Comparison of ENCODE assay signal across 8 cellular contexts in the genomic region with DNA sequence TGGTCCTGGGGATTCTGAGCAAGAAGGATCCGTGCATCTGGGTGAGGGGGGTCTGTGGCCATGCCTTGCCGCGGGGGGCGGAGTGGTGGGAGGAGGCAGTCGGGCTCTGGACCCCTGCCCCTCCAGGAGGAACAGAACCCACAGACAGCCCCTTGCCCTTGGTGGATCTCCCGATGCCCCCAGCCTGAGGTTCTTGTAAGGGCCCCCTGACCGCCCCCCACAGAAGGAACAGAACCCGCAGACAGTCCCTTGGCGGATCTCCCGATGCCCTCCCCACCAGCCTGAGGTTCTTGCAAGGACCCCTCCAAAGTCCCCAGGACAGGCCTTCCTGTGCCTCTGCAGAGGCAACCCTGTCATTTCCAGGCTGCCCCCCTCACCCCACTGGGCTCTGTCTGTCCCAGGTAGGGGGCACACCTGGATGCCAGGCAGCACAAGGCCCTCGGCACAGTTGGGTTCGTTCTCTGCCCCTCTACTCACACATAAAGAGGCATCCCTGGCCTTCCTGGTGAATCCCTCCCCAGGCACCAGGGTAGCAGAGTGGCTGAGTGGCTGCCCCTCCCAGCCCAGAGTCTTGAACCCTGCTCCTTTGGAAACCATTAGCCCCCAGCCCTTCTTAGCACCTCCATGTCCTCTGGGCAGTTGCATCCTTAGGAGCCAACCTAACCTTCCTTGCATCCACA. TPM values are rescaled to one million over a fixed set of nuclear protein-coding genes. Genes with fewer than 3 reads are reported as not detected.
DNase-seq lines count a peak whose midpoint lies in the region; ATAC-seq and TF ChIP-seq lines count a peak whose summit lies in the region.

No MANE protein-coding gene starts in this region.

- no peak overlapping the region for H2AFZ ChIP-seq in neuronal stem cell (ENCODE audit: low read length)

- no CpG with 5 or more reads among the region's 12 CpGs for WGBS in neuronal stem cell (ENCODE audit: extremely low coverage in 2 of 2, insufficient read length in 2 of 2, insufficient replicate concordance in 1 of 2), 2 donors

- H3K4me2 ChIP-seq in BLaER1: peak overlapping the region; percentile 100
- no peak overlapping the region for H3K4me2 ChIP-seq in neuronal stem cell (ENCODE audit: insufficient read depth, low read length, poor library complexity, severe bottlenecking)

- H3K14ac ChIP-seq in neuronal stem cell (ENCODE audit: low read length): peak overlapping the region; percentile 73

- peak overlapping the region; percentile 19 for H2BK5ac ChIP-seq in neuronal stem cell (ENCODE audit: low read length)

- intact Hi-C loops in Panc1 (cut with micrococcal nuclease; ENCODE audit: unreplicated experiment): loop anchor here (5.0 kb wide), 1 partner anchor 285 kb away; no protein-coding TSS in a partner anchor

- peaks cover 27% of the 10 kb centered on the region for H3K27me3 ChIP-seq in BLaER1
- no peaks in the 10 kb centered on the region for H3K27me3 ChIP-seq in Panc1 (ENCODE audit: control insufficient read depth, insufficient read depth, low read length)
- H3K27me3 ChIP-seq in neuronal stem cell (ENCODE audit: control insufficient read depth in 3 of 3, insufficient read depth in 3 of 3, low read depth in 1 of 3, low read length in 3 of 3): peaks cover 0 to 6% (median 4%) of the 10 kb centered on the region in 3 experiments

- in situ Hi-C loops in Panc1 (cut with HindIII; ENCODE audit: low pct_unique_long_range_greater_than_20kb, low sequenced_read_pairs): no loop called here

- H3K9me3 ChIP-seq in BLaER1 (no peaks in the 10 kb centered on the region), Panc1 (ENCODE audit: control insufficient read depth, insufficient read depth, low read depth, low read length) (no peaks in the 10 kb centered on the region), neuronal stem cell (replicated peaks in 1 of 2; ENCODE audit: control insufficient read depth in 2 of 2, insufficient read depth in 1 of 2, low read depth in 1 of 2, low read length in 2 of 2) (peaks cover 0 to 2% of the 10 kb centered on the region in 2 donors)

- peak overlapping the region; percentile 52 for H2BK15ac ChIP-seq in neuronal stem cell (ENCODE audit: low read length)

- H4K91ac ChIP-seq in neuronal stem cell (ENCODE audit: low read depth, low read length, poor library complexity): no peak overlapping the region

- no peak overlapping the region for H4K8ac ChIP-seq in neuronal stem cell (ENCODE audit: low read depth, low read length)

- no peak for TF ChIP-seq CTCF in Panc1 (IDR thresholded peaks at IDR 0.05)
- TF ChIP-seq CTCF in fibroblast of mammary gland (conservative IDR thresholded peaks at IDR 0.05; ENCODE audit: control insufficient read depth, insufficient read depth, low read depth, low read length): no peak

- H3K4me3 ChIP-seq in BLaER1: peak overlapping the region; percentile 79; the same call in 1 of the 2 replicates
- H3K4me3 ChIP-seq in Panc1 (ENCODE audit: low read depth in 2 of 2, low read length in 2 of 2): peak overlapping the region; percentile 43 to 64; a peak in 3 of 4 replicates
- H3K4me3 ChIP-seq in fibroblast of mammary gland (ENCODE audit: control insufficient read depth, low read depth, low read length): peak overlapping the region; percentile 69
- H3K4me3 ChIP-seq in neuronal stem cell (ENCODE audit: low read length in 2 of 2): peak overlapping the region; percentile 81 to 93

- no TSS peak for BruUV-seq in Panc1 (replicated peaks; lab: Mats Ljungman, UMichigan)

- H3K79me1 ChIP-seq in neuronal stem cell (ENCODE audit: low read depth, low read length): peaks cover 44% of the 10 kb centered on the region

- no peak overlapping the region for H3K4ac ChIP-seq in neuronal stem cell (ENCODE audit: low read length)

- no peak for DNase-seq in Panc1 (ENCODE audit: low read depth, low spot score)
- DNase-seq in fibroblast of mammary gland (ENCODE audit: low read depth): no peak
- no peak for DNase-seq in neuronal stem cell (ENCODE audit: low spot score)
- no peak for DNase-seq in nucleus accumbens (lab: John Stamatoyannopoulos, UW)
- DNase-seq in SHP77 treated with DMSO at 0.1 percent for 48 hours (lab: John Stamatoyannopoulos, UW): no peak

- peak overlapping the region; percentile 76 for H3K18ac ChIP-seq in neuronal stem cell (ENCODE audit: low read length)

- CTCF ChIA-PET in Panc1 (lab: Charles Lee): interaction anchor here (1.2 kb wide), 1 partner anchor 205 kb away, joined by 6 read pairs; no protein-coding TSS in a partner anchor

- POLR2A ChIA-PET in Panc1 (lab: Charles Lee): no interaction called here

- H3K9ac ChIP-seq in BLaER1 (no peak overlapping the region), neuronal stem cell (ENCODE audit: low read depth, low read length, poor library complexity) (peak overlapping the region; percentile 26)

- peaks cover 26% of the 10 kb centered on the region for H4K20me1 ChIP-seq in BLaER1

- no peak overlapping the region for H2BK120ac ChIP-seq in neuronal stem cell (ENCODE audit: low read depth, low read length)

- H3K36me3 ChIP-seq in BLaER1: no peaks in the 10 kb centered on the region
- no peaks in the 10 kb centered on the region; the same call in 1 of the 2 replicates for H3K36me3 ChIP-seq in Panc1 (ENCODE audit: control insufficient read depth, insufficient read depth, low read length)
- H3K36me3 ChIP-seq in neuronal stem cell (replicated peaks in 1 of 2; ENCODE audit: control insufficient read depth in 2 of 2, insufficient read depth in 2 of 2, low read length in 2 of 2): peaks cover 9 to 11% of the 10 kb centered on the region in 2 donors

- peak overlapping the region; percentile 56 for H3K23ac ChIP-seq in neuronal stem cell (ENCODE audit: low read depth, low read length, poor library complexity)

- H3K27ac ChIP-seq in BLaER1 (no peak overlapping the region), Panc1 (ENCODE audit: low read length) (no peak overlapping the region), neuronal stem cell (replicated peaks; ENCODE audit: low read length) (no peak overlapping the region)

- peak overlapping the region; percentile 54 for H2AK5ac ChIP-seq in neuronal stem cell (ENCODE audit: low read depth, low read length)

- ATAC-seq in Panc1 (no peak), HG02588 (IDR thresholded peaks at IDR 0.05; ENCODE audit: unreplicated experiment) (no peak), HG03045 (IDR thresholded peaks at IDR 0.05; ENCODE audit: unreplicated experiment) (no peak)

- peaks cover 32% of the 10 kb centered on the region for H3K4me1 ChIP-seq in BLaER1
- H3K4me1 ChIP-seq in Panc1 (ENCODE audit: control insufficient read depth, insufficient read depth, low read length): peaks cover 12% of the 10 kb centered on the region
- H3K4me1 ChIP-seq in neuronal stem cell (ENCODE audit: control insufficient read depth in 2 of 2, insufficient read depth in 1 of 2, low read depth in 1 of 2, low read length in 2 of 2): peaks cover 23 to 24% of the 10 kb centered on the region in 2 donors

- peak overlapping the region; percentile 59 for H2BK12ac ChIP-seq in neuronal stem cell (ENCODE audit: low read length)

RNA-seq across cellular contexts. Expression of gene GPC1, which starts 1.9 kb away (rescaled TPM):
- 88.7 TPM for total RNA-seq in Panc1 (2021; ENCODE audit: unreplicated experiment)
- 117 TPM for polyA plus RNA-seq in Panc1 (2012; ENCODE audit: insufficient read length)
- 78.0 TPM for polyA plus RNA-seq in neuronal stem cell (2013, experiment 1 of 2)
- 77.4 TPM for polyA plus RNA-seq in neuronal stem cell (2013, experiment 2 of 2)
